ENCODE assay signal across 25 cellular contexts in genomic region chr3:163971861-163972260, GRCh38.
DNase-seq lines count a peak whose midpoint lies in the region; ATAC-seq and TF ChIP-seq lines count a peak whose summit lies in the region.
"Had no signal": no experiment of that assay in that cellular context is flagged by ENCODE, and none has a peak within 500 bp of the region (broad histone marks: within the 10 kb centered on the region; RNA-seq: fewer than 3 reads in every experiment).

No MANE protein-coding gene starts in this region.

- H3K4me3 Mint-ChIP-seq in activated T-cell treated with anti-CD3 and anti-CD28 coated beads, Interleukin-2, amount 50 U/mL, for 24 hours = no peak overlapping the region
- H3K4me3 Mint-ChIP-seq: CD4-positive, alpha-beta T cell had no signal

- BruUV-seq in PC-3 (replicated peaks; lab: Mats Ljungman, UMichigan) = no TSS peak

- peak; percentile 73 for ATAC-seq in PC-3
- ATAC-seq: K562 had no signal

- H3K27ac ChIP-seq in PC-3 (ENCODE audit: low read length) = no peak overlapping the region
- H3K27ac ChIP-seq: BLaER1 treated with 17β-estradiol and CSF1 and Interleukin-3, amounts not matched to agents 10 nM and 100 nM; HL-60; PC-9 had no signal

- H3K4me3 ChIP-seq in PC-3 (ENCODE audit: low read length) = no peak overlapping the region
- H3K4me3 ChIP-seq: BLaER1 treated with 17β-estradiol and CSF1 and Interleukin-3, amounts not matched to agents 10 nM and 100 nM; K562; PC-9 had no signal

- H3K27me3 Mint-ChIP-seq in activated T-cell treated with anti-CD3 and anti-CD28 coated beads, Interleukin-2, amount 50 U/mL, for 24 hours = no peaks in the 10 kb centered on the region
- H3K27me3 Mint-ChIP-seq: CD4-positive, alpha-beta T cell had no signal

- H3K27ac Mint-ChIP-seq in activated T-cell treated with anti-CD3 and anti-CD28 coated beads, Interleukin-2, amount 50 U/mL, for 24 hours = no peak overlapping the region
- H3K27ac Mint-ChIP-seq: CD4-positive, alpha-beta T cell had no signal

- no peaks in the 10 kb centered on the region for H3K79me2 ChIP-seq in PC-3 (ENCODE audit: low read length)

- no peak overlapping the region for H3K9ac ChIP-seq in PC-3 (ENCODE audit: low read length)
- H3K9ac ChIP-seq: BLaER1 treated with 17β-estradiol and CSF1 and Interleukin-3, amounts not matched to agents 10 nM and 100 nM had no signal

- no peaks in the 10 kb centered on the region for H3K9me2 ChIP-seq in PC-3 (replicated peaks; ENCODE audit: low read length)

- no peaks in the 10 kb centered on the region for H3K27me3 ChIP-seq in PC-3 (ENCODE audit: low read length)
- H3K27me3 ChIP-seq: BLaER1 treated with 17β-estradiol and CSF1 and Interleukin-3, amounts not matched to agents 10 nM and 100 nM had no signal

- peak; percentile 47 for DNase-seq in DMS53 (lab: John Stamatoyannopoulos, UW)
- DNase-seq in ELR (ENCODE audit: low read depth) = peak; percentile 74
- DNase-seq in PC-3 = peak; percentile 44
- peak; percentile 19 for DNase-seq in kidney glomerular epithelial cell (lab: John Stamatoyannopoulos, UW)
- no peak for DNase-seq in NCI-H2196 (lab: John Stamatoyannopoulos, UW; ENCODE audit: unreplicated experiment)
- no peak for DNase-seq in glomerular visceral epithelial cell (ENCODE audit: extremely low spot score)
- DNase-seq in activated T-cell treated with anti-CD3 and anti-CD28 coated beads, Interleukin-2, amount 50 U/mL, for 24 hours = no peak
- DNase-seq: AML-193; CD4-positive, alpha-beta T cell; EL; GF-D8; Kasumi-1; NCI-H1105 treated with DMSO at 0.1 percent for 48 hours; NCI-H1694; NCI-H2029 treated with DMSO at 0.1 percent for 48 hours; NCI-H2171; NCI-H524; NCI-H774; PC-9; RPMI8226; SHP77; T-helper 1 cell had no signal

- H3K36me3 Mint-ChIP-seq in activated T-cell treated with anti-CD3 and anti-CD28 coated beads, Interleukin-2, amount 50 U/mL, for 24 hours (ENCODE audit: low read depth) = no peaks in the 10 kb centered on the region

- no peak overlapping the region for H2AFZ ChIP-seq in PC-3 (ENCODE audit: low read length)
- H2AFZ ChIP-seq: PC-9 had no signal

- H3K4me2 ChIP-seq in PC-3 (ENCODE audit: low read length) = no peak overlapping the region
- H3K4me2 ChIP-seq: BLaER1 treated with 17β-estradiol and CSF1 and Interleukin-3, amounts not matched to agents 10 nM and 100 nM; PC-9 had no signal

- CTCF ChIA-PET in PC-3 (lab: Charles Lee) = no interaction called here

- H4K20me1 ChIP-seq in PC-3 (ENCODE audit: low read length) = no peaks in the 10 kb centered on the region
- H4K20me1 ChIP-seq: BLaER1 treated with 17β-estradiol and CSF1 and Interleukin-3, amounts not matched to agents 10 nM and 100 nM had no signal

- TF ChIP-seq CTCF in PC-3 (conservative IDR thresholded peaks at IDR 0.05; ENCODE audit: low read depth, low read length) = no peak

- no peaks in the 10 kb centered on the region for H3K4me1 Mint-ChIP-seq in activated T-cell treated with anti-CD3 and anti-CD28 coated beads, Interleukin-2, amount 50 U/mL, for 24 hours (ENCODE audit: low read depth)

- intact Hi-C loops in PC-3 (cut with micrococcal nuclease) = no loop called here

- no peaks in the 10 kb centered on the region for H3F3A ChIP-seq in PC-3 (ENCODE audit: low read length, unreplicated experiment)

- H3K9me3 Mint-ChIP-seq in activated T-cell treated with anti-CD3 and anti-CD28 coated beads, Interleukin-2, amount 50 U/mL, for 24 hours = peaks cover 18% of the 10 kb centered on the region

- POLR2A ChIA-PET in PC-3 (lab: Charles Lee; ENCODE audit: unreplicated experiment) = no interaction called here

- no peaks in the 10 kb centered on the region for H3K9me3 ChIP-seq in PC-3 (ENCODE audit: low read length)
- H3K9me3 ChIP-seq: BLaER1 treated with 17β-estradiol and CSF1 and Interleukin-3, amounts not matched to agents 10 nM and 100 nM had no signal

- no peaks in the 10 kb centered on the region for H3K36me3 ChIP-seq in PC-3 (ENCODE audit: low read depth, low read length)
- H3K36me3 ChIP-seq: BLaER1 treated with 17β-estradiol and CSF1 and Interleukin-3, amounts not matched to agents 10 nM and 100 nM had no signal

- H3K4me1 ChIP-seq in PC-3 (ENCODE audit: insufficient read depth, low read length) = no peaks in the 10 kb centered on the region
- H3K4me1 ChIP-seq: BLaER1 treated with 17β-estradiol and CSF1 and Interleukin-3, amounts not matched to agents 10 nM and 100 nM had no signal

Comparison
In these comparisons a context has a peak if more than half of its experiments do, and no peak if none do; other contexts are left out.
1. DNase-seq: peak in DMS53 (single experiment), ELR (single experiment), PC-3 (single experiment) and kidney glomerular epithelial cell (single experiment); none in NCI-H2196 (single experiment), glomerular visceral epithelial cell (single experiment) and activated T-cell treated with anti-CD3 and anti-CD28 coated beads, Interleukin-2, amount 50 U/mL, for 24 hours (single experiment).